In the genomic region with DNA sequence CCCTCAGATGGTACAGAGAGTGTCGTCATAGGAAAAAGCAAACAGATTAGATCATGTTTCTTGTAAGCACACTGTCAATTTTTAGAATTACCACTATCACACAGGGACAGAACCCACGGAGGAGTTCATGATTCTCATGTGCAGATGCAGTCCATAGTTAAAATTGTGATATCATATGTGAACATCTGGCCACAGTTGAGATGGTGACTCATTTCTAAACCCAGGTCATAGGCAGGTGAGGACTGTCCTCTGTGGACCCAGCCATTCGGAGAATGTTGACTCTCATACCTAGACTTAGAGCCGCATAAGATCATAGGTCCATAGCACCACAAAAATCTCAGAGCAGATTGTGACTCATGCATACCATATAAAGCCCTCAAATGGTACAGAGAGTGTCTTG, we compare ENCODE assay signal across 30 cellular contexts. TPM values are rescaled to one million over a fixed set of nuclear protein-coding genes. Genes with fewer than 3 reads are reported as not detected.
"Had no signal": no experiment of that assay in that cellular context is flagged by ENCODE, and none has a peak within 500 bp of the region (broad histone marks: within the 10 kb centered on the region; RNA-seq: fewer than 3 reads in every experiment).

No MANE protein-coding gene starts in this region.

- H3K4me1 Mint-ChIP-seq: activated CD8-positive, alpha-beta memory T cell treated with anti-CD3 and anti-CD28 coated beads, Interleukin-2, amount 10 ng/mL, durations not matched to agents 7 days and 5 days; activated naive CD8-positive, alpha-beta T cell treated with anti-CD3 and anti-CD28 coated beads, Interleukin-2, amount 10 ng/mL, durations not matched to agents 7 days and 5 days; nephron; T-helper 17 cell had no signal

- H3K27ac Mint-ChIP-seq: activated CD8-positive, alpha-beta memory T cell treated with anti-CD3 and anti-CD28 coated beads, Interleukin-2, amount 10 ng/mL, durations not matched to agents 7 days and 5 days; activated CD8-positive, alpha-beta T cell treated with anti-CD3 and anti-CD28 coated beads, Interleukin-2, amount 10 ng/mL, durations not matched to agents 7 days and 5 days; activated naive CD8-positive, alpha-beta T cell treated with anti-CD3 and anti-CD28 coated beads, Interleukin-2, amount 10 ng/mL, durations not matched to agents 7 days and 5 days; nephron; T-helper 17 cell had no signal

- H3K36me3 ChIP-seq: colonic mucosa, ovary, prostate gland, transverse colon had no signal

- H3K36me3 Mint-ChIP-seq: activated CD8-positive, alpha-beta memory T cell treated with anti-CD3 and anti-CD28 coated beads, Interleukin-2, amount 10 ng/mL, durations not matched to agents 7 days and 5 days had no signal

- ATAC-seq: activated CD8-positive, alpha-beta memory T cell treated with anti-CD3 and anti-CD28 coated beads, Interleukin-2, amount 10 ng/mL, durations not matched to agents 7 days and 5 days; activated CD8-positive, alpha-beta T cell treated with anti-CD3 and anti-CD28 coated beads, Interleukin-2, amount 10 ng/mL, durations not matched to agents 7 days and 5 days; heart right ventricle; left cardiac atrium; left ventricle myocardium superior; sciatic nerve; T-helper 17 cell had no signal

- H3K27ac ChIP-seq: colonic mucosa, epithelial cell of prostate, esophagus squamous epithelium, heart right ventricle, neutrophil, ovary, prostate gland, testis, transverse colon had no signal

- H3K27me3 ChIP-seq: colonic mucosa, esophagus squamous epithelium, heart right ventricle, neutrophil, ovary, testis, transverse colon had no signal

- H3K9me3 ChIP-seq: colonic mucosa, neutrophil, prostate gland, testis, transverse colon had no signal

- H3K4me3 Mint-ChIP-seq: activated CD8-positive, alpha-beta memory T cell treated with anti-CD3 and anti-CD28 coated beads, Interleukin-2, amount 10 ng/mL, durations not matched to agents 7 days and 5 days; activated CD8-positive, alpha-beta T cell treated with anti-CD3 and anti-CD28 coated beads, Interleukin-2, amount 10 ng/mL, durations not matched to agents 7 days and 5 days; activated naive CD8-positive, alpha-beta T cell treated with anti-CD3 and anti-CD28 coated beads, Interleukin-2, amount 10 ng/mL, durations not matched to agents 7 days and 5 days; nephron; T-helper 17 cell had no signal

- H3K27me3 Mint-ChIP-seq: activated CD8-positive, alpha-beta memory T cell treated with anti-CD3 and anti-CD28 coated beads, Interleukin-2, amount 10 ng/mL, durations not matched to agents 7 days and 5 days; activated naive CD8-positive, alpha-beta T cell treated with anti-CD3 and anti-CD28 coated beads, Interleukin-2, amount 10 ng/mL, durations not matched to agents 7 days and 5 days; T-helper 17 cell had no signal

- DNase-seq: activated CD4-positive, alpha-beta T cell treated with anti-CD3 and anti-CD28 coated beads for 1 hour; activated CD8-positive, alpha-beta memory T cell treated with anti-CD3 and anti-CD28 coated beads, Interleukin-2, amount 10 ng/mL, durations not matched to agents 7 days and 5 days; activated CD8-positive, alpha-beta T cell treated with anti-CD3 and anti-CD28 coated beads, Interleukin-2, amount 10 ng/mL, durations not matched to agents 7 days and 5 days; activated effector memory CD4-positive, alpha-beta T cell treated with Interleukin-2 at 50 U/mL for 16 hours; activated naive CD4-positive, alpha-beta T cell treated with Interleukin-2 at 50 U/mL for 16 hours; activated naive CD8-positive, alpha-beta T cell treated with anti-CD3 and anti-CD28 coated beads, Interleukin-2, amount 10 ng/mL, durations not matched to agents 7 days and 5 days; amniotic stem cell; colonic mucosa; effector CD8-positive, alpha-beta T cell; esophagus squamous epithelium; foreskin melanocyte; heart right ventricle; islet precursor cell; left cardiac atrium; left ventricle myocardium superior; ovary; retina; small intestine; stimulated activated CD4-positive, alpha-beta T cell treated with anti-CD3 and anti-CD28 coated beads, Interleukin-15, amount 100 ng/mL, for 24 hours; stimulated activated CD4-positive, alpha-beta T cell treated with anti-CD3 and anti-CD28 coated beads, Interleukin-2, amount 100 ng/mL, for 24 hours; stimulated activated naive CD4-positive, alpha-beta T cell; T-helper 17 cell; T1000; testis; transverse colon had no signal

- H3K4me3 ChIP-seq: colonic mucosa, esophagus squamous epithelium, heart right ventricle, ovary, prostate gland, testis, transverse colon had no signal

RNA-seq across cellular contexts. Expression of a gene that starts 17.8 kb away (rescaled TPM):
- total RNA-seq: esophagus squamous epithelium, left ventricle myocardium superior, T-helper 17 cell had no signal
